In genomic region chr3:51637941-51638471, GRCh38 we compare ENCODE assay signal across 1 cellular context.
TF ChIP-seq lines count a peak whose summit lies in the region.

No MANE protein-coding gene starts in this region.

TF ChIP-seq in HepG2, 621 proteins besides CTCF, POLR2A, EP300 and RAD21 (continued from another document and continues in another):
- TF ChIP-seq ZBTB40 (IDR thresholded peaks at IDR 0.05) = no peak
- no peak for TF ChIP-seq ZBTB40 (CRISPR knock-in tag; IDR thresholded peaks at IDR 0.05)
- TF ChIP-seq ZNF615 (CRISPR knock-in tag; IDR thresholded peaks at IDR 0.05; ENCODE audit: borderline replicate concordance) = no peak
- TF ChIP-seq ZNF839 (CRISPR knock-in tag; IDR thresholded peaks at IDR 0.05; ENCODE audit: borderline replicate concordance) = no peak
- no peak for TF ChIP-seq RFX3 (CRISPR knock-in tag; IDR thresholded peaks at IDR 0.05)
- TF ChIP-seq, protein P1, sequence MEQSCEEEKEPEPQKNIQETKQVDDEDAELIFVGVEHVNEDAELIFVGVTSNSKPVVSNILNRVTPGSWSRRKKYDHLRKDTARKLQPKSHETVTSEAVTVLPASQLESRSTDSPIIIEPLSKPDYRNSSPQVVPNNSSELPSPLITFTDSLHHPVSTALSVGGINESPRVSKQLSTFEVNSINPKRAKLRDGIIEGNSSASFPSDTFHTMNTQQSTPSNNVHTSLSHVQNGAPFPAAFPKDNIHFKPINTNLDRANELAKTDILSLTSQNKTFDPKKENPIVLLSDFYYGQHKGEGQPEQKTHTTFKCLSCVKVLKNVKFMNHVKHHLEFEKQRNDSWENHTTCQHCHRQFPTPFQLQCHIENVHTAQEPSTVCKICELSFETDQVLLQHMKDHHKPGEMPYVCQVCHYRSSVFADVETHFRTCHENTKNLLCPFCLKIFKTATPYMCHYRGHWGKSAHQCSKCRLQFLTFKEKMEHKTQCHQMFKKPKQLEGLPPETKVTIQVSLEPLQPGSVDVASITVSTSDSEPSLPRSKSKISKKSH (CRISPR knock-in tag; IDR thresholded peaks at IDR 0.05; ENCODE audit: borderline replicate concordance) = no peak
- TF ChIP-seq NRL (CRISPR knock-in tag; IDR thresholded peaks at IDR 0.05; ENCODE audit: borderline replicate concordance) = no peak
- no peak for TF ChIP-seq MBNL3 (CRISPR knock-in tag; conservative IDR thresholded peaks at IDR 0.05)
- TF ChIP-seq SOX5 (CRISPR knock-in tag; IDR thresholded peaks at IDR 0.05; ENCODE audit: borderline replicate concordance) = no peak
- TF ChIP-seq ZKSCAN1 (IDR thresholded peaks at IDR 0.05; ENCODE audit: low read length) = 0 out of 2 replicates have a peak, but pooled peaks have one; percentile 45
- TF ChIP-seq MYC (CRISPR knock-in tag; IDR thresholded peaks at IDR 0.05; ENCODE audit: borderline replicate concordance) = no peak
- no peak for TF ChIP-seq POLR2AphosphoS5 (IDR thresholded peaks at IDR 0.05; ENCODE audit: low read depth, low read length)
- TF ChIP-seq ZNF558 (CRISPR knock-in tag; IDR thresholded peaks at IDR 0.05; ENCODE audit: borderline replicate concordance) = no peak
- TF ChIP-seq, protein P2, sequence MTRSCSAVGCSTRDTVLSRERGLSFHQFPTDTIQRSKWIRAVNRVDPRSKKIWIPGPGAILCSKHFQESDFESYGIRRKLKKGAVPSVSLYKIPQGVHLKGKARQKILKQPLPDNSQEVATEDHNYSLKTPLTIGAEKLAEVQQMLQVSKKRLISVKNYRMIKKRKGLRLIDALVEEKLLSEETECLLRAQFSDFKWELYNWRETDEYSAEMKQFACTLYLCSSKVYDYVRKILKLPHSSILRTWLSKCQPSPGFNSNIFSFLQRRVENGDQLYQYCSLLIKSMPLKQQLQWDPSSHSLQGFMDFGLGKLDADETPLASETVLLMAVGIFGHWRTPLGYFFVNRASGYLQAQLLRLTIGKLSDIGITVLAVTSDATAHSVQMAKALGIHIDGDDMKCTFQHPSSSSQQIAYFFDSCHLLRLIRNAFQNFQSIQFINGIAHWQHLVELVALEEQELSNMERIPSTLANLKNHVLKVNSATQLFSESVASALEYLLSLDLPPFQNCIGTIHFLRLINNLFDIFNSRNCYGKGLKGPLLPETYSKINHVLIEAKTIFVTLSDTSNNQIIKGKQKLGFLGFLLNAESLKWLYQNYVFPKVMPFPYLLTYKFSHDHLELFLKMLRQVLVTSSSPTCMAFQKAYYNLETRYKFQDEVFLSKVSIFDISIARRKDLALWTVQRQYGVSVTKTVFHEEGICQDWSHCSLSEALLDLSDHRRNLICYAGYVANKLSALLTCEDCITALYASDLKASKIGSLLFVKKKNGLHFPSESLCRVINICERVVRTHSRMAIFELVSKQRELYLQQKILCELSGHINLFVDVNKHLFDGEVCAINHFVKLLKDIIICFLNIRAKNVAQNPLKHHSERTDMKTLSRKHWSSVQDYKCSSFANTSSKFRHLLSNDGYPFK (CRISPR knock-in tag; IDR thresholded peaks at IDR 0.05; ENCODE audit: borderline replicate concordance) = peak; percentile 86; the same call in 1 of the 2 replicates
- TF ChIP-seq KAT2B (IDR thresholded peaks at IDR 0.05; ENCODE audit: borderline replicate concordance, low read depth, low read length) = no peak
- TF ChIP-seq BCL6 (CRISPR knock-in tag; IDR thresholded peaks at IDR 0.05) = no peak
- TF ChIP-seq GLI4 (CRISPR knock-in tag; IDR thresholded peaks at IDR 0.05; ENCODE audit: borderline replicate concordance) = no peak
- no peak for TF ChIP-seq HNRNPK (IDR thresholded peaks at IDR 0.05; ENCODE audit: low read depth, low read length, poor library complexity, severe bottlenecking)
- no peak for TF ChIP-seq NAIF1 (CRISPR knock-in tag; IDR thresholded peaks at IDR 0.05; ENCODE audit: borderline replicate concordance)
- TF ChIP-seq AHDC1 (CRISPR knock-in tag; IDR thresholded peaks at IDR 0.05; ENCODE audit: borderline replicate concordance) = no peak
- TF ChIP-seq NFYB (CRISPR knock-in tag; IDR thresholded peaks at IDR 0.05) = no peak
- no peak for TF ChIP-seq ZFY (CRISPR knock-in tag; IDR thresholded peaks at IDR 0.05)
- no peak for TF ChIP-seq RELA (CRISPR knock-in tag; IDR thresholded peaks at IDR 0.05)
- TF ChIP-seq ZNF569 (CRISPR knock-in tag; IDR thresholded peaks at IDR 0.05; ENCODE audit: borderline replicate concordance) = no peak
- no peak for TF ChIP-seq ZNF550 (CRISPR knock-in tag; IDR thresholded peaks at IDR 0.05; ENCODE audit: borderline replicate concordance)
- TF ChIP-seq ZMYM2 (CRISPR knock-in tag; IDR thresholded peaks at IDR 0.05) = no peak
- no peak for TF ChIP-seq ZNF572 (CRISPR knock-in tag; IDR thresholded peaks at IDR 0.05)
- TF ChIP-seq, protein P3, sequence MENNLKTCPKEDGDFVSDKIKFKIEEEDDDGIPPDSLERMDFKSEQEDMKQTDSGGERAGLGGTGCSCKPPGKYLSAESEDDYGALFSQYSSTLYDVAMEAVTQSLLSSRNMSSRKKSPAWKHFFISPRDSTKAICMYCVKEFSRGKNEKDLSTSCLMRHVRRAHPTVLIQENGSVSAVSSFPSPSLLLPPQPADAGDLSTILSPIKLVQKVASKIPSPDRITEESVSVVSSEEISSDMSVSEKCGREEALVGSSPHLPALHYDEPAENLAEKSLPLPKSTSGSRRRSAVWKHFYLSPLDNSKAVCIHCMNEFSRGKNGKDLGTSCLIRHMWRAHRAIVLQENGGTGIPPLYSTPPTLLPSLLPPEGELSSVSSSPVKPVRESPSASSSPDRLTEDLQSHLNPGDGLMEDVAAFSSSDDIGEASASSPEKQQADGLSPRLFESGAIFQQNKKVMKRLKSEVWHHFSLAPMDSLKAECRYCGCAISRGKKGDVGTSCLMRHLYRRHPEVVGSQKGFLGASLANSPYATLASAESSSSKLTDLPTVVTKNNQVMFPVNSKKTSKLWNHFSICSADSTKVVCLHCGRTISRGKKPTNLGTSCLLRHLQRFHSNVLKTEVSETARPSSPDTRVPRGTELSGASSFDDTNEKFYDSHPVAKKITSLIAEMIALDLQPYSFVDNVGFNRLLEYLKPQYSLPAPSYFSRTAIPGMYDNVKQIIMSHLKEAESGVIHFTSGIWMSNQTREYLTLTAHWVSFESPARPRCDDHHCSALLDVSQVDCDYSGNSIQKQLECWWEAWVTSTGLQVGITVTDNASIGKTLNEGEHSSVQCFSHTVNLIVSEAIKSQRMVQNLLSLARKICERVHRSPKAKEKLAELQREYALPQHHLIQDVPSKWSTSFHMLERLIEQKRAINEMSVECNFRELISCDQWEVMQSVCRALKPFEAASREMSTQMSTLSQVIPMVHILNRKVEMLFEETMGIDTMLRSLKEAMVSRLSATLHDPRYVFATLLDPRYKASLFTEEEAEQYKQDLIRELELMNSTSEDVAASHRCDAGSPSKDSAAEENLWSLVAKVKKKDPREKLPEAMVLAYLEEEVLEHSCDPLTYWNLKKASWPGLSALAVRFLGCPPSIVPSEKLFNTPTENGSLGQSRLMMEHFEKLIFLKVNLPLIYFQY (CRISPR knock-in tag; IDR thresholded peaks at IDR 0.05; ENCODE audit: borderline replicate concordance) = no peak
- peak in 1 of 2 experiments; percentile 79; a peak in 2 of 4 replicates for TF ChIP-seq HMGXB4 (CRISPR knock-in tag; IDR thresholded peaks at IDR 0.05; ENCODE audit: borderline replicate concordance in 1 of 2, low read depth in 1 of 2)
- no peak for TF ChIP-seq ZNF382 (CRISPR knock-in tag; IDR thresholded peaks at IDR 0.05; ENCODE audit: borderline replicate concordance)
- no peak for TF ChIP-seq SP2 (CRISPR knock-in tag; IDR thresholded peaks at IDR 0.05)
